9 cellular contexts compared by ENCODE assay signal in genomic region chr22:50184004-50184461, GRCh38. TPM values are rescaled to one million over a fixed set of nuclear protein-coding genes. Genes with fewer than 3 reads are reported as not detected.
DNase-seq lines count a peak whose midpoint lies in the region; ATAC-seq and TF ChIP-seq lines count a peak whose summit lies in the region.
"Had no signal": no experiment of that assay in that cellular context is flagged by ENCODE, and none has a peak within 500 bp of the region (broad histone marks: within the 10 kb centered on the region; RNA-seq: fewer than 3 reads in every experiment).

No MANE protein-coding gene starts in this region.

- intact Hi-C loops in esophagus muscularis mucosa (cut with DNase I): loop anchor here (5.0 kb wide), 1 partner anchor 252 kb away; no protein-coding TSS in a partner anchor

- TF ChIP-seq POLR2A in esophagus muscularis mucosa (IDR thresholded peaks at IDR 0.05; ENCODE audit: low read depth): no peak

- peak overlapping the region in 4 of 10 experiments; percentile 54 to 86 (median 62); a peak in 5 of 20 replicates for H3K4me3 ChIP-seq in BLaER1 treated with 17β-estradiol and CSF1 and Interleukin-3, amounts not matched to agents 10 nM and 100 nM
- peak overlapping the region; percentile 79 for H3K4me3 ChIP-seq in NT2/D1 (ENCODE audit: insufficient read length, low read depth)
- peak overlapping the region in 2 of 4 donors; percentile 82 to 87 for H3K4me3 ChIP-seq in esophagus muscularis mucosa
- H3K4me3 ChIP-seq in MM.1S (ENCODE audit: low read length): no peak overlapping the region

- ATAC-seq in natural killer cell treated with Interleukin-12 subunit alpha and Interleukin-12 subunit beta and Interleukin-15 and Interleukin-18, amount 100 ng/mL, for 72 hours: no peak

- H3K9me2 ChIP-seq in MM.1S (replicated peaks; ENCODE audit: insufficient read depth, low read length): no peaks in the 10 kb centered on the region

- peak overlapping the region in 5 of 11 experiments; percentile 77 to 82 (median 78); a peak in 8 of 22 replicates for H3K9ac ChIP-seq in BLaER1 treated with 17β-estradiol and CSF1 and Interleukin-3, amounts not matched to agents 10 nM and 100 nM
- H3K9ac ChIP-seq in NT2/D1 (ENCODE audit: insufficient read length, low read depth) (peak overlapping the region; percentile 87), MM.1S (ENCODE audit: low read length) (no peak overlapping the region)

- peaks cover 0 to 45% (median 26%) of the 10 kb centered on the region in 11 experiments; a peak in 20 of 22 replicates for H4K20me1 ChIP-seq in BLaER1 treated with 17β-estradiol and CSF1 and Interleukin-3, amounts not matched to agents 10 nM and 100 nM
- no peaks in the 10 kb centered on the region for H4K20me1 ChIP-seq in MM.1S (ENCODE audit: insufficient read depth, low read length)

- WGBS in esophagus muscularis mucosa: 68% methylated on average over 7 of the region's 12 CpGs

- peak overlapping the region; percentile 67 for H3K4me3 Mint-ChIP-seq in natural killer cell treated with Interleukin-12 subunit alpha and Interleukin-12 subunit beta and Interleukin-15 and Interleukin-18, amount 100 ng/mL, for 72 hours

- peaks cover 50 to 84% (median 67%) of the 10 kb centered on the region in 10 experiments for H3K4me1 ChIP-seq in BLaER1 treated with 17β-estradiol and CSF1 and Interleukin-3, amounts not matched to agents 10 nM and 100 nM
- H3K4me1 ChIP-seq in NT2/D1 (ENCODE audit: insufficient read depth, insufficient read length) (peaks cover 11% of the 10 kb centered on the region), esophagus muscularis mucosa (peaks cover 30 to 48% (median 43%) of the 10 kb centered on the region in 4 donors), MM.1S (ENCODE audit: low read length) (peaks cover 22% of the 10 kb centered on the region)

- H3K36me3 Mint-ChIP-seq in natural killer cell treated with Interleukin-12 subunit alpha and Interleukin-12 subunit beta and Interleukin-15 and Interleukin-18, amount 100 ng/mL, for 72 hours: no peaks in the 10 kb centered on the region

- H2AFZ ChIP-seq in MM.1S (ENCODE audit: low read length): no peak overlapping the region

- TF ChIP-seq CTCF in esophagus muscularis mucosa (IDR thresholded peaks at IDR 0.05): no peak
- no peak for TF ChIP-seq CTCF in MM.1S (IDR thresholded peaks at IDR 0.05; ENCODE audit: low read length)

- peak overlapping the region; percentile 86 to 100 (median 98) for H3K4me2 ChIP-seq in BLaER1 treated with 17β-estradiol and CSF1 and Interleukin-3, amounts not matched to agents 10 nM and 100 nM
- no peak overlapping the region for H3K4me2 ChIP-seq in MM.1S (ENCODE audit: low read depth, low read length)

- H3K27ac ChIP-seq in BLaER1 treated with 17β-estradiol and CSF1 and Interleukin-3, amounts not matched to agents 10 nM and 100 nM: peak overlapping the region in 1 of 11 experiments; percentile 74; a peak in 1 of 22 replicates
- H3K27ac ChIP-seq in esophagus muscularis mucosa (replicated peaks in 1 of 4): peak overlapping the region; percentile 12 to 69 (median 52)
- no peak overlapping the region for H3K27ac ChIP-seq in MM.1S (ENCODE audit: low read length)

- no peak for DNase-seq in NT2/D1 (ENCODE audit: low read depth, low spot score)
- DNase-seq in esophagus muscularis mucosa (ENCODE audit: extremely low spot score): peak; percentile 95
- no peak for DNase-seq in natural killer cell treated with Interleukin-12 subunit alpha and Interleukin-12 subunit beta and Interleukin-15 and Interleukin-18, amount 100 ng/mL, for 72 hours (ENCODE audit: low spot score)
- no peak for DNase-seq in middle frontal gyrus (ENCODE audit: extremely low spot score, low spot score)
- DNase-seq in activated T-cell treated with anti-CD3 and anti-CD28 coated beads, Interleukin-2, amount 50 U/mL, for 48 hours: no peak
- no peak for DNase-seq in NCI-H526 treated with DMSO at 0.1 percent for 48 hours (lab: John Stamatoyannopoulos, UW)
- DNase-seq in MM.1S: no peak
- DNase-seq: activated CD8-positive, alpha-beta memory T cell treated with anti-CD3 and anti-CD28 coated beads for 24 hours had no signal

- peaks cover 19 to 45% (median 27%) of the 10 kb centered on the region in 11 experiments for H3K27me3 ChIP-seq in BLaER1 treated with 17β-estradiol and CSF1 and Interleukin-3, amounts not matched to agents 10 nM and 100 nM
- no peaks in the 10 kb centered on the region for H3K27me3 ChIP-seq in NT2/D1 (ENCODE audit: insufficient read depth, insufficient read length)
- peaks cover 0 to 20% (median under 1%) of the 10 kb centered on the region in 4 donors for H3K27me3 ChIP-seq in esophagus muscularis mucosa
- H3K27me3 ChIP-seq in MM.1S (replicated peaks; ENCODE audit: insufficient read depth, low read length): peaks cover 4% of the 10 kb centered on the region; the same call in 1 of the 2 replicates

- peaks cover 21% of the 10 kb centered on the region for H3F3A ChIP-seq in MM.1S (ENCODE audit: insufficient read depth, low read length)

- H3K9me3 ChIP-seq in BLaER1 treated with 17β-estradiol and CSF1 and Interleukin-3, amounts not matched to agents 10 nM and 100 nM (replicated peaks in 1 of 11): no peaks in the 10 kb centered on the region
- no peaks in the 10 kb centered on the region for H3K9me3 ChIP-seq in NT2/D1 (ENCODE audit: insufficient read depth, low read length)
- no peaks in the 10 kb centered on the region for H3K9me3 ChIP-seq in esophagus muscularis mucosa
- no peaks in the 10 kb centered on the region for H3K9me3 ChIP-seq in MM.1S (replicated peaks; ENCODE audit: insufficient read depth, low read length)

- peaks cover 33% of the 10 kb centered on the region for H3K79me2 ChIP-seq in MM.1S (ENCODE audit: low read length)

- H3K4me1 Mint-ChIP-seq in natural killer cell treated with Interleukin-12 subunit alpha and Interleukin-12 subunit beta and Interleukin-15 and Interleukin-18, amount 100 ng/mL, for 72 hours (ENCODE audit: low read depth in 2 of 2): peaks cover 15 to 20% of the 10 kb centered on the region in 2 donors

- H3K27ac Mint-ChIP-seq in natural killer cell treated with Interleukin-12 subunit alpha and Interleukin-12 subunit beta and Interleukin-15 and Interleukin-18, amount 100 ng/mL, for 72 hours: peak overlapping the region in 1 of 2 donors; percentile 48

- no peaks in the 10 kb centered on the region for H3K9me3 Mint-ChIP-seq in natural killer cell treated with Interleukin-12 subunit alpha and Interleukin-12 subunit beta and Interleukin-15 and Interleukin-18, amount 100 ng/mL, for 72 hours

- 0 out of 22 replicates have a peak, but pooled peaks cover 0 to 4% (median 0%) of the 10 kb centered on the region in 11 experiments for H3K36me3 ChIP-seq in BLaER1 treated with 17β-estradiol and CSF1 and Interleukin-3, amounts not matched to agents 10 nM and 100 nM
- H3K36me3 ChIP-seq in NT2/D1 (ENCODE audit: insufficient read depth, insufficient read length, low read length) (peaks cover 8% of the 10 kb centered on the region), esophagus muscularis mucosa (no peaks in the 10 kb centered on the region), MM.1S (replicated peaks; ENCODE audit: insufficient read depth, low read length) (no peaks in the 10 kb centered on the region)

- no peak for TF ChIP-seq EP300 in esophagus muscularis mucosa (IDR thresholded peaks at IDR 0.05)

- H3K27me3 Mint-ChIP-seq in natural killer cell treated with Interleukin-12 subunit alpha and Interleukin-12 subunit beta and Interleukin-15 and Interleukin-18, amount 100 ng/mL, for 72 hours: peaks cover 0 to 3% of the 10 kb centered on the region in 2 donors

RNA-seq across cellular contexts. Expression of gene TRABD, which starts 1.7 kb away (rescaled TPM):
- total RNA-seq in esophagus muscularis mucosa: 10 to 100 TPM; 18.3 to 31.0 (median 22.3) TPM
- 100 to 1,000 TPM in 1 of 2 donors, 10 to 100 TPM in 1; 71.0 to 139 TPM for total RNA-seq in natural killer cell treated with Interleukin-12 subunit alpha and Interleukin-12 subunit beta and Interleukin-15 and Interleukin-18, amount 100 ng/mL, for 72 hours

RNA-seq across cellular contexts. Expression of gene PANX2, which starts 13.5 kb away (rescaled TPM):
- total RNA-seq in esophagus muscularis mucosa: 1 to 10 TPM in 1 of 4 donors, under 1 TPM in 3; 0.33 to 1.0 (median 0.56) TPM
- total RNA-seq in natural killer cell treated with Interleukin-12 subunit alpha and Interleukin-12 subunit beta and Interleukin-15 and Interleukin-18, amount 100 ng/mL, for 72 hours: 1 to 10 TPM; 3.0 to 3.5 TPM

RNA-seq across cellular contexts. Expression of gene SELENOO, which starts 16.8 kb away (rescaled TPM):
- 10 to 100 TPM; 22.4 to 41.0 (median 23.0) TPM for total RNA-seq in esophagus muscularis mucosa
- total RNA-seq in natural killer cell treated with Interleukin-12 subunit alpha and Interleukin-12 subunit beta and Interleukin-15 and Interleukin-18, amount 100 ng/mL, for 72 hours: 10 to 100 TPM; 23.4 to 43.3 TPM
